2 cellular contexts compared by ENCODE assay signal in the genomic region with DNA sequence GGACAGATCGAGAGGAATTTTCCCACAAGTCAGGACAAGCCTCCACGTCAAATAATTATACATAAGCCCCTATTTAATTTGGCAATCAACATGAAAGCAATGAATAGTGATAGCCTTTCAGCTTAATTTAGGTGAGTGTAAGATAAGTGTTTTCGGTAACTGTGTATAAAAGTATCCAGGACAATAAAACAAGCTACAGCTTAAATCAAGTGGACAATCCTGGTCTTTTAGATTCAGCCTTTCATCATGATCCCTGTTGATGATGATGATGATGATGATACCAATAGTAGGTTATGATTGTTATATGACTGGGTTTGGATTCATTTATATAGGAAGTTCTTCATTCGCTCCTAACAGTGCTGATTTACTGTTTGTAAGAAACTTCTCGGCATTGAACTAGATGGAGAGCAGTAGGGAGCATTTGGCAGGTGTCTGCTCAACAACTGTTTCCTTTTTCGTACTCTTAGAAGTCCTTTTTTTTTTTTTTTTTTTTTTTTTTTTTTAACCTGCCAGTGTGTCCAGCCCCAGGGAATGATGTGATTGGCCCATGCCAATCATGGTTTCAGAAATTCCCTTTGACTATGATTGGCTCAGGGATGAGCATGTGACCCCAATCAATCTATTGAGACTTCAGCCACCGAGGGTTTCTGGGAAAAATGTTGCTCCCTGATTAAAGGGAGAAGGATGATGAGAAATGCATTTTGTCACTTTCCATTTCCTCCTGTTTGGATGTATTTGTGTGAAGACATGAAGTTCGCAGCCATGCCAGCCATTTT.
TF ChIP-seq lines count a peak whose summit lies in the region.

No MANE protein-coding gene starts in this region.

TF ChIP-seq in HCT116, 20 proteins besides CTCF, POLR2A, EP300 and RAD21:
- TF ChIP-seq EZH2 (IDR thresholded peaks at IDR 0.05): no peak
- 0 out of 2 replicates have a peak, but pooled peaks have one; percentile 12 for TF ChIP-seq SP1 (IDR thresholded peaks at IDR 0.05; ENCODE audit: low read depth)

TF ChIP-seq in SK-N-SH, 30 proteins besides CTCF, POLR2A, EP300 and RAD21:
- TF ChIP-seq, protein P1, sequence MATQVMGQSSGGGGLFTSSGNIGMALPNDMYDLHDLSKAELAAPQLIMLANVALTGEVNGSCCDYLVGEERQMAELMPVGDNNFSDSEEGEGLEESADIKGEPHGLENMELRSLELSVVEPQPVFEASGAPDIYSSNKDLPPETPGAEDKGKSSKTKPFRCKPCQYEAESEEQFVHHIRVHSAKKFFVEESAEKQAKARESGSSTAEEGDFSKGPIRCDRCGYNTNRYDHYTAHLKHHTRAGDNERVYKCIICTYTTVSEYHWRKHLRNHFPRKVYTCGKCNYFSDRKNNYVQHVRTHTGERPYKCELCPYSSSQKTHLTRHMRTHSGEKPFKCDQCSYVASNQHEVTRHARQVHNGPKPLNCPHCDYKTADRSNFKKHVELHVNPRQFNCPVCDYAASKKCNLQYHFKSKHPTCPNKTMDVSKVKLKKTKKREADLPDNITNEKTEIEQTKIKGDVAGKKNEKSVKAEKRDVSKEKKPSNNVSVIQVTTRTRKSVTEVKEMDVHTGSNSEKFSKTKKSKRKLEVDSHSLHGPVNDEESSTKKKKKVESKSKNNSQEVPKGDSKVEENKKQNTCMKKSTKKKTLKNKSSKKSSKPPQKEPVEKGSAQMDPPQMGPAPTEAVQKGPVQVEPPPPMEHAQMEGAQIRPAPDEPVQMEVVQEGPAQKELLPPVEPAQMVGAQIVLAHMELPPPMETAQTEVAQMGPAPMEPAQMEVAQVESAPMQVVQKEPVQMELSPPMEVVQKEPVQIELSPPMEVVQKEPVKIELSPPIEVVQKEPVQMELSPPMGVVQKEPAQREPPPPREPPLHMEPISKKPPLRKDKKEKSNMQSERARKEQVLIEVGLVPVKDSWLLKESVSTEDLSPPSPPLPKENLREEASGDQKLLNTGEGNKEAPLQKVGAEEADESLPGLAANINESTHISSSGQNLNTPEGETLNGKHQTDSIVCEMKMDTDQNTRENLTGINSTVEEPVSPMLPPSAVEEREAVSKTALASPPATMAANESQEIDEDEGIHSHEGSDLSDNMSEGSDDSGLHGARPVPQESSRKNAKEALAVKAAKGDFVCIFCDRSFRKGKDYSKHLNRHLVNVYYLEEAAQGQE (IDR thresholded peaks at IDR 0.05; ENCODE audit: low read depth, low read length): no peak
- TF ChIP-seq, protein P2, sequence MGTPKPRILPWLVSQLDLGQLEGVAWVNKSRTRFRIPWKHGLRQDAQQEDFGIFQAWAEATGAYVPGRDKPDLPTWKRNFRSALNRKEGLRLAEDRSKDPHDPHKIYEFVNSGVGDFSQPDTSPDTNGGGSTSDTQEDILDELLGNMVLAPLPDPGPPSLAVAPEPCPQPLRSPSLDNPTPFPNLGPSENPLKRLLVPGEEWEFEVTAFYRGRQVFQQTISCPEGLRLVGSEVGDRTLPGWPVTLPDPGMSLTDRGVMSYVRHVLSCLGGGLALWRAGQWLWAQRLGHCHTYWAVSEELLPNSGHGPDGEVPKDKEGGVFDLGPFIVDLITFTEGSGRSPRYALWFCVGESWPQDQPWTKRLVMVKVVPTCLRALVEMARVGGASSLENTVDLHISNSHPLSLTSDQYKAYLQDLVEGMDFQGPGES (IDR thresholded peaks at IDR 0.05; ENCODE audit: low read depth, low read length): no peak
- TF ChIP-seq JUND (IDR thresholded peaks at IDR 0.05) (no peak), MEF2A (IDR thresholded peaks at IDR 0.05; ENCODE audit: borderline replicate concordance, low read depth) (no peak), PBX3 (IDR thresholded peaks at IDR 0.05) (no peak), TCF12 (IDR thresholded peaks at IDR 0.05) (no peak), ELF1 (IDR thresholded peaks at IDR 0.05) (no peak), POLR2AphosphoS5 (IDR thresholded peaks at IDR 0.05; ENCODE audit: low read depth, low read length) (no peak), TAF1 (IDR thresholded peaks at IDR 0.05; ENCODE audit: borderline replicate concordance, low read depth, low read length) (no peak), RXRA (IDR thresholded peaks at IDR 0.05; ENCODE audit: borderline replicate concordance, low read depth) (no peak), NRF1 (IDR thresholded peaks at IDR 0.05; ENCODE audit: low read depth, low read length) (no peak), SMC3 (IDR thresholded peaks at IDR 0.05; ENCODE audit: low read depth, low read length) (no peak), SIN3A (IDR thresholded peaks at IDR 0.05; ENCODE audit: borderline replicate concordance, low read depth, low read length) (no peak)
- TF ChIP-seq, protein P3, sequence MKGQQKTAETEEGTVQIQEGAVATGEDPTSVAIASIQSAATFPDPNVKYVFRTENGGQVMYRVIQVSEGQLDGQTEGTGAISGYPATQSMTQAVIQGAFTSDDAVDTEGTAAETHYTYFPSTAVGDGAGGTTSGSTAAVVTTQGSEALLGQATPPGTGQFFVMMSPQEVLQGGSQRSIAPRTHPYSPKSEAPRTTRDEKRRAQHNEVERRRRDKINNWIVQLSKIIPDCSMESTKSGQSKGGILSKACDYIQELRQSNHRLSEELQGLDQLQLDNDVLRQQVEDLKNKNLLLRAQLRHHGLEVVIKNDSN (IDR thresholded peaks at IDR 0.05; ENCODE audit: borderline replicate concordance, low read depth): no peak
- TF ChIP-seq, protein P4, sequence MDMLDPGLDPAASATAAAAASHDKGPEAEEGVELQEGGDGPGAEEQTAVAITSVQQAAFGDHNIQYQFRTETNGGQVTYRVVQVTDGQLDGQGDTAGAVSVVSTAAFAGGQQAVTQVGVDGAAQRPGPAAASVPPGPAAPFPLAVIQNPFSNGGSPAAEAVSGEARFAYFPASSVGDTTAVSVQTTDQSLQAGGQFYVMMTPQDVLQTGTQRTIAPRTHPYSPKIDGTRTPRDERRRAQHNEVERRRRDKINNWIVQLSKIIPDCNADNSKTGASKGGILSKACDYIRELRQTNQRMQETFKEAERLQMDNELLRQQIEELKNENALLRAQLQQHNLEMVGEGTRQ (IDR thresholded peaks at IDR 0.05; ENCODE audit: borderline replicate concordance, low read depth, low read length): no peak
- TF ChIP-seq, protein P5, sequence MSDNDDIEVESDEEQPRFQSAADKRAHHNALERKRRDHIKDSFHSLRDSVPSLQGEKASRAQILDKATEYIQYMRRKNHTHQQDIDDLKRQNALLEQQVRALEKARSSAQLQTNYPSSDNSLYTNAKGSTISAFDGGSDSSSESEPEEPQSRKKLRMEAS (IDR thresholded peaks at IDR 0.05; ENCODE audit: low read depth): no peak
TF ChIP-seq in SK-N-SH: peak in this region for 0.
